ENCODE assay signal across 25 cellular contexts in genomic region chr5:33229216-33229615, GRCh38.
A peak's percentile ranks its signal among the peaks of the same experiment; 100 is the strongest.
DNase-seq lines count a peak whose midpoint lies in the region; ATAC-seq lines count a peak whose summit lies in the region.
"Had no signal": no experiment of that assay in that cellular context is flagged by ENCODE, and none has a peak within 500 bp of the region (broad histone marks: within the 10 kb centered on the region; RNA-seq: fewer than 3 reads in every experiment).

No MANE protein-coding gene starts in this region.

- DNase-seq in GDM1 (lab: John Stamatoyannopoulos, UW) (peak; percentile 31), UCSD-AML1 (lab: John Stamatoyannopoulos, UW; ENCODE audit: unreplicated experiment) (peak; percentile 41), left lobe of liver (ENCODE audit: low spot score) (peak; percentile 90), NCI-H345 treated with DMSO at 0.1 percent for 48 hours (lab: John Stamatoyannopoulos, UW; ENCODE audit: unreplicated experiment) (no peak), NCI-H2227 treated with DMSO at 0.1 percent for 48 hours (lab: John Stamatoyannopoulos, UW) (no peak), DMS53 treated with DMSO at 0.1 percent for 48 hours (lab: John Stamatoyannopoulos, UW; ENCODE audit: unreplicated experiment) (no peak)
- DNase-seq: activated CD4-positive, CD25-positive, alpha-beta regulatory T cell treated with anti-CD3 and anti-CD28 coated beads, Interleukin-2, amount 50 U/mL, for 72 hours; activated CD8-positive, alpha-beta T cell treated with anti-CD3 and anti-CD28 coated beads for 36 hours; amygdala; CD4-positive, CD25-positive, alpha-beta regulatory T cell; colonic mucosa; effector memory CD4-positive, alpha-beta T cell; foreskin fibroblast; GM23248; mesendoderm; NCI-H1092 treated with DMSO at 0.1 percent for 48 hours; NCI-H1930; NCI-H69; Peyer's patch; SJCRH30; upper lobe of right lung had no signal

- peak overlapping the region in 2 of 3 donors; percentile 2 to 47 for H3K9ac ChIP-seq in skeletal muscle tissue (ENCODE audit: low read depth in 1 of 3, low read length in 3 of 3)
- H3K9ac ChIP-seq: GM23248 had no signal

- H3K36me3 ChIP-seq in skeletal muscle tissue (ENCODE audit: control insufficient read depth in 3 of 3, insufficient read depth in 3 of 3, low read length in 3 of 3): no peaks in the 10 kb centered on the region
- H3K36me3 ChIP-seq: colonic mucosa, Peyer's patch, SJCRH30, upper lobe of right lung had no signal

- H3K27ac ChIP-seq in skeletal muscle tissue (ENCODE audit: low read depth, low read length): no peak overlapping the region
- H3K27ac ChIP-seq: colonic mucosa, GM23248, Peyer's patch, SJCRH30, upper lobe of right lung had no signal

- no peaks in the 10 kb centered on the region for H3K27me3 ChIP-seq in skeletal muscle tissue (ENCODE audit: control insufficient read depth in 3 of 3, insufficient read depth in 3 of 3, low read length in 3 of 3)
- H3K27me3 ChIP-seq: colonic mucosa, Peyer's patch, SJCRH30, upper lobe of right lung had no signal

- peaks cover 8 to 12% (median 9%) of the 10 kb centered on the region in 3 donors for H3K4me1 ChIP-seq in skeletal muscle tissue (ENCODE audit: control insufficient read depth in 3 of 3, insufficient read depth in 3 of 3, low read length in 3 of 3)
- H3K4me1 ChIP-seq: colonic mucosa, Peyer's patch, upper lobe of right lung had no signal

- peak; percentile 96 for ATAC-seq in left lobe of liver
- ATAC-seq: activated CD8-positive, alpha-beta T cell treated with anti-CD3 and anti-CD28 coated beads for 36 hours; activated T-helper 17 cell treated with anti-CD3 and anti-CD28 coated beads, Interleukin-2, amount 50 U/mL, for 72 hours; esophagus mucosa; GM12878; upper lobe of right lung had no signal

- peak overlapping the region; percentile 25 to 34 (median 30) for H3K4me3 ChIP-seq in skeletal muscle tissue (ENCODE audit: low read length in 3 of 3)
- H3K4me3 ChIP-seq: colonic mucosa, GM12878, GM23248, Peyer's patch, SJCRH30, upper lobe of right lung had no signal

- H3K9me3 ChIP-seq in skeletal muscle tissue (ENCODE audit: control insufficient read depth in 3 of 3, low read length in 3 of 3): no peaks in the 10 kb centered on the region
- H3K9me3 ChIP-seq: colonic mucosa, Peyer's patch, SJCRH30, upper lobe of right lung had no signal

Comparison
In these comparisons a context has a peak if more than half of its experiments do, and no peak if none do; other contexts are left out.
1. DNase-seq: peak in GDM1 (single experiment), UCSD-AML1 (single experiment) and left lobe of liver (single experiment); none in NCI-H345 treated with DMSO at 0.1 percent for 48 hours (single experiment), NCI-H2227 treated with DMSO at 0.1 percent for 48 hours (single experiment) and DMS53 treated with DMSO at 0.1 percent for 48 hours (single experiment).